Comparison of ENCODE assay signal across 1 cellular context in the genomic region with DNA sequence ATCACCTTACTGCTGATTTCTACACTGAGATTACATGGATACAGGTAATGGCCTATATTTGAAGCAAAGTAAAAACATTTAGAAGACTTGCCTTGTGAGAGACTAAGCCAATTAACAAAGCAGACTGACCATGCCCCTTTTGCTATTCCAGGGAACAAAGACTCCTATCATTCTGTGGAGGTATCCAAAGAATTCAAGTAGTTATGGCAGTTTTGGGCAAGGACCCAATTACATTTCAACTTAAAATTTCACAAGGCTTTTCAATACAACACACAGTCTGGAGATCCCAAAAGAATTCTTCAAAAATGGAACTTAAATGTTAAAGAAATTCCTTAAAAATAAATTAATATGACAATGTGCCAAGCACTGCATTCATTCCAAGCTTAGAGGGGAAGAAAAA.
TF ChIP-seq lines count a peak whose summit lies in the region.

No MANE protein-coding gene starts in this region.

TF ChIP-seq in HepG2, 621 proteins besides CTCF, POLR2A, EP300 and RAD21:
- TF ChIP-seq, protein P1, sequence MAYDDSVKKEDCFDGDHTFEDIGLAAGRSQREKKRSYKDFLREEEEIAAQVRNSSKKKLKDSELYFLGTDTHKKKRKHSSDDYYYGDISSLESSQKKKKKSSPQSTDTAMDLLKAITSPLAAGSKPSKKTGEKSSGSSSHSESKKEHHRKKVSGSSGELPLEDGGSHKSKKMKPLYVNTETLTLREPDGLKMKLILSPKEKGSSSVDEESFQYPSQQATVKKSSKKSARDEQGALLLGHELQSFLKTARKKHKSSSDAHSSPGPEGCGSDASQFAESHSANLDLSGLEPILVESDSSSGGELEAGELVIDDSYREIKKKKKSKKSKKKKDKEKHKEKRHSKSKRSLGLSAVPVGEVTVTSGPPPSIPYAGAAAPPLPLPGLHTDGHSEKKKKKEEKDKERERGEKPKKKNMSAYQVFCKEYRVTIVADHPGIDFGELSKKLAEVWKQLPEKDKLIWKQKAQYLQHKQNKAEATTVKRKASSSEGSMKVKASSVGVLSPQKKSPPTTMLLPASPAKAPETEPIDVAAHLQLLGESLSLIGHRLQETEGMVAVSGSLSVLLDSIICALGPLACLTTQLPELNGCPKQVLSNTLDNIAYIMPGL (CRISPR knock-in tag; IDR thresholded peaks at IDR 0.05; ENCODE audit: borderline replicate concordance in 1 of 2, low read depth in 1 of 2) = no peak
- TF ChIP-seq HNRNPK (IDR thresholded peaks at IDR 0.05; ENCODE audit: low read depth, low read length, poor library complexity, severe bottlenecking) (no peak), RBAK (CRISPR knock-in tag; IDR thresholded peaks at IDR 0.05) (no peak), SCMH1 (CRISPR knock-in tag; IDR thresholded peaks at IDR 0.05; ENCODE audit: borderline replicate concordance) (no peak)
- TF ChIP-seq, protein P2, sequence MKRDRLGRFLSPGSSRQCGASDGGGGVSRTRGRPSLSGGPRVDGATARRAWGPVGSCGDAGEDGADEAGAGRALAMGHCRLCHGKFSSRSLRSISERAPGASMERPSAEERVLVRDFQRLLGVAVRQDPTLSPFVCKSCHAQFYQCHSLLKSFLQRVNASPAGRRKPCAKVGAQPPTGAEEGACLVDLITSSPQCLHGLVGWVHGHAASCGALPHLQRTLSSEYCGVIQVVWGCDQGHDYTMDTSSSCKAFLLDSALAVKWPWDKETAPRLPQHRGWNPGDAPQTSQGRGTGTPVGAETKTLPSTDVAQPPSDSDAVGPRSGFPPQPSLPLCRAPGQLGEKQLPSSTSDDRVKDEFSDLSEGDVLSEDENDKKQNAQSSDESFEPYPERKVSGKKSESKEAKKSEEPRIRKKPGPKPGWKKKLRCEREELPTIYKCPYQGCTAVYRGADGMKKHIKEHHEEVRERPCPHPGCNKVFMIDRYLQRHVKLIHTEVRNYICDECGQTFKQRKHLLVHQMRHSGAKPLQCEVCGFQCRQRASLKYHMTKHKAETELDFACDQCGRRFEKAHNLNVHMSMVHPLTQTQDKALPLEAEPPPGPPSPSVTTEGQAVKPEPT (CRISPR knock-in tag; IDR thresholded peaks at IDR 0.05; ENCODE audit: low read depth) = no peak
